ENCODE assay signal across 8 cellular contexts in genomic region chr5:132369471-132370240, GRCh38. TPM values are rescaled to one million over a fixed set of nuclear protein-coding genes. Genes with fewer than 3 reads are reported as not detected.
A peak's percentile ranks its signal among the peaks of the same experiment; 100 is the strongest.
DNase-seq lines count a peak whose midpoint lies in the region; ATAC-seq and TF ChIP-seq lines count a peak whose summit lies in the region.

Gene SLC22A5 (plus strand): TSS chr5:132369710. CDS start chr5:132369973, 263 bp downstream.

- peak within 1 kb of the TSS; percentile 77 to 94 (median 88) for H3K27ac ChIP-seq in Peyer's patch
- peak within 1 kb of the TSS; percentile 86 for H3K27ac ChIP-seq in suprapubic skin

- H3K9me3 ChIP-seq in Peyer's patch, result no peaks in the 10 kb centered on the region
- no peaks in the 10 kb centered on the region for H3K9me3 ChIP-seq in neuron (ENCODE audit: low read length)
- H3K9me3 ChIP-seq in suprapubic skin, result no peaks in the 10 kb centered on the region

- TF ChIP-seq POLR2A in Peyer's patch (IDR thresholded peaks at IDR 0.05) (peak; percentile 87 to 88), suprapubic skin (IDR thresholded peaks at IDR 0.05) (peak in 1 of 2 donors; percentile 51)

- H3K36me3 ChIP-seq in Peyer's patch (no peaks in the 10 kb centered on the region), neuron (ENCODE audit: insufficient read depth, low read length) (no peaks in the 10 kb centered on the region), suprapubic skin (no peaks in the 10 kb centered on the region)

- TF ChIP-seq EP300 in suprapubic skin (IDR thresholded peaks at IDR 0.05), result no peak

- TF ChIP-seq CTCF in Peyer's patch (IDR thresholded peaks at IDR 0.05), result peak in 1 of 6 experiments; percentile 17
- TF ChIP-seq CTCF in foreskin fibroblast (IDR thresholded peaks at IDR 0.05; ENCODE audit: low read depth, low read length), result no peak
- TF ChIP-seq CTCF in suprapubic skin (IDR thresholded peaks at IDR 0.05), result no peak

- WGBS in suprapubic skin, result under 1% methylated on average over 38 of the region's 93 CpGs

- DNase-seq in COR-L47 (lab: John Stamatoyannopoulos, UW) (peak; percentile 61), Peyer's patch (peak; percentile 67 to 94 (median 90)), foreskin fibroblast (peak in 1 of 2 donors; percentile 71), suprapubic skin (ENCODE audit: low spot score in 2 of 2) (peak in 1 of 2 donors; percentile 82)
- DNase-seq in activated effector memory CD4-positive, alpha-beta T cell treated with Interleukin-2 at 50 U/mL for 16 hours, result peak; percentile 70

- H3K4me3 ChIP-seq in Peyer's patch (peak within 1 kb of the TSS; percentile 54 to 83 (median 74)), foreskin fibroblast (ENCODE audit: low read depth in 1 of 2, low read length in 2 of 2) (peak within 1 kb of the TSS; percentile 57 to 64), neuron (ENCODE audit: low read length) (peak within 1 kb of the TSS; percentile 49), suprapubic skin (peak within 1 kb of the TSS; percentile 85)

- H3K27me3 ChIP-seq in Peyer's patch (no peaks in the 10 kb centered on the region), neuron (ENCODE audit: insufficient read depth, low read length) (peaks cover 9% of the 10 kb centered on the region), suprapubic skin (no peaks in the 10 kb centered on the region)

- peak; percentile 89 for ATAC-seq in GM19438 (IDR thresholded peaks at IDR 0.05; ENCODE audit: low read depth, unreplicated experiment)
- ATAC-seq in HG03521 (IDR thresholded peaks at IDR 0.05; ENCODE audit: unreplicated experiment), result peak; percentile 83

- peak within 1 kb of the TSS; percentile 96 for H2AFZ ChIP-seq in neuron (ENCODE audit: low read depth, low read length)

- H3K4me1 ChIP-seq in Peyer's patch (peaks cover 0 to 24% (median 2%) of the 10 kb centered on the region in 4 donors), neuron (ENCODE audit: insufficient read depth, low read length) (no peaks in the 10 kb centered on the region), suprapubic skin (peaks cover 40% of the 10 kb centered on the region)

RNA-seq across cellular contexts. Expression of gene SLC22A5, which starts in this region (rescaled TPM):
- 100 to 1,000 TPM in 2 of 4 donors, 10 to 100 TPM in 2; 25.6 to 152 (median 110) TPM for total RNA-seq in Peyer's patch
- 10 to 100 TPM; 23.2 to 36.6 (median 26.3) TPM for total RNA-seq in suprapubic skin
